ENCODE assay signal across 17 cellular contexts in the genomic region with DNA sequence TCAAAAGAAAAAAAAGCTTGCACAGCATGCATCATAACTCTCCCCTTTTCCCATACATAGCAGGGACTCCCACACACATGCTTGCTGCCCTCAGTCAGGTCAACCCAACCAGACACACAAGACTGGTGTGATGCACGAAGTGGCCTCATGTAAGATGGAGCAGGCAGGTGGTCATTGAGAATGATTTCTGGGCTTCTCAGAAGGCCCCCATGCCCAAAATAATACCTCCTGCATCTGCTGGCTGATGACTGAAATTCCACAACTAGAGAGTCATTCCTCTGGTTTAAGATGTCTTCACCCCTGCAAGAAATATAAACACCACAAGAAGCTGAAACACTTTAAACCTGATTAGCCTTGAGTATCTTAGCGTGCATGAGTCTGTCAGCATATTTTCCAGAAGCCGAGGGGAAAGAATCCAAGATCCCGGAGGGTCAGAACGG.
DNase-seq lines count a peak whose midpoint lies in the region; ATAC-seq and TF ChIP-seq lines count a peak whose summit lies in the region.
"Had no signal": no experiment of that assay in that cellular context is flagged by ENCODE, and none has a peak within 500 bp of the region (broad histone marks: within the 10 kb centered on the region; RNA-seq: fewer than 3 reads in every experiment).

No MANE protein-coding gene starts in this region.

- CTCF ChIA-PET in AG04449 (lab: Yijun Ruan, JAX), result interaction anchor here (1.2 to 2.4 kb wide), 2 partner anchors 231 to 452 kb away, joined by 5 to 7 read pairs; no protein-coding TSS in a partner anchor

- DNase-seq in AG04449 (ENCODE audit: low read depth, low spot score) (peak; percentile 96), HK-2 (ENCODE audit: unreplicated experiment) (peak; percentile 16), brain pericyte (ENCODE audit: low read depth, low spot score) (peak; percentile 82), NCI-H2227 (lab: John Stamatoyannopoulos, UW; ENCODE audit: unreplicated experiment) (no peak), NCI-H2196 treated with DMSO at 0.1 percent for 48 hours (lab: John Stamatoyannopoulos, UW; ENCODE audit: unreplicated experiment) (no peak)
- DNase-seq: activated CD4-positive, alpha-beta memory T cell treated with anti-CD3 and anti-CD28 coated beads, Interleukin-2, amount 10 ng/mL, durations not matched to agents 7 days and 5 days; activated naive CD4-positive, alpha-beta T cell treated with anti-CD3 and anti-CD28 coated beads for 36 hours; foreskin melanocyte; NCI-H446; PC-9; spleen; tibial artery had no signal

- H3K27ac ChIP-seq in mesodermal cell (ENCODE audit: low read depth, low read length, severe bottlenecking), result peak overlapping the region; percentile 51
- H3K27ac ChIP-seq: BLaER1 treated with 17β-estradiol and CSF1 and Interleukin-3, amounts not matched to agents 10 nM and 100 nM; coronary artery; PC-9; spleen; tibial artery had no signal

- TF ChIP-seq CTCF in AG04449 (IDR thresholded peaks at IDR 0.05; ENCODE audit: insufficient read depth, low read length, missing control alignments), result no peak

- POLR2A ChIA-PET in AG04449 (lab: Yijun Ruan, JAX), result interaction anchor here (1.8 kb wide), 1 partner anchor 132 kb away, joined by 6 read pairs; no protein-coding TSS in a partner anchor

- 73 to 82% methylated on average over 3 to 4 of the region's 5 CpGs for WGBS in mesodermal cell (ENCODE audit: insufficient coverage in 2 of 2), 2 experiments

- ATAC-seq in GM19463 (IDR thresholded peaks at IDR 0.05; ENCODE audit: unreplicated experiment) (no peak), HG03460 (IDR thresholded peaks at IDR 0.05; ENCODE audit: unreplicated experiment) (no peak)

- H3K4me3 ChIP-seq in AG04449 (ENCODE audit: low read depth, low read length) (no peak overlapping the region), mesodermal cell (ENCODE audit: extremely low read depth, insufficient read depth, low read length, poor library complexity, severe bottlenecking) (no peak overlapping the region)
- H3K4me3 ChIP-seq: BLaER1 treated with 17β-estradiol and CSF1 and Interleukin-3, amounts not matched to agents 10 nM and 100 nM; coronary artery; PC-9; spleen; tibial artery had no signal

- no peaks in the 10 kb centered on the region for H3K9me3 ChIP-seq in mesodermal cell (ENCODE audit: control insufficient read depth, low read length)
- H3K9me3 ChIP-seq: spleen, tibial artery had no signal

- H3K4me1 ChIP-seq in mesodermal cell (ENCODE audit: control insufficient read depth, insufficient read depth, low read length, poor library complexity, severe bottlenecking), result peaks cover 46% of the 10 kb centered on the region

- H3K36me3 ChIP-seq in mesodermal cell (ENCODE audit: control insufficient read depth, insufficient read depth, low read length), result peaks cover 8% of the 10 kb centered on the region

Comparison
In these comparisons a context has a peak if more than half of its experiments do, and no peak if none do; other contexts are left out.
1. DNase-seq: peak in AG04449 (single experiment), HK-2 (single experiment) and brain pericyte (single experiment); none in NCI-H2227 (single experiment) and NCI-H2196 treated with DMSO at 0.1 percent for 48 hours (single experiment).